8 cellular contexts compared by ENCODE assay signal in the genomic region with DNA sequence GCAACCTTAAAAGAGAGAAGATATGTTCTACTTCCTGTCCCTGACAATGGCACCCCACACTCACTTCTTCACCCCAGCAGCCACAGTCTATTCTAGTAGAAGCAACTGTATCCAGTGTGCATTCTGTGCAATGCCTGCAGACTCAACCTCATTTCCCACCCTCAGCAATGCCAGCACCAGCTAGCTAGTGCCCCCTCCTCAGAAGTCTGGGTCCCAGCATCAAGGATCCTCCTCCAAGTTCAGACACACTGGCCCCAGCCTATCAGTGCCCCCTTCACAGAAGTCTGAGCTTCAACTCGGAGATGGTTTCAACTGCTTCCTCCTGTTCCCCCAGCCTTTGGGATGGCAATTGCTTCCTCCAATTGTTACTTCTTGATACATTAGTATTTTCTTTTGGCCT.
"Had no signal": no experiment of that assay in that cellular context is flagged by ENCODE, and none has a peak within 500 bp of the region (broad histone marks: within the 10 kb centered on the region; RNA-seq: fewer than 3 reads in every experiment).

No MANE protein-coding gene starts in this region.

- H3K36me3 Mint-ChIP-seq: IgD-negative memory B cell had no signal

- H3K27ac Mint-ChIP-seq: HFFc6 had no signal

- H3K4me3 ChIP-seq: GM23248, HAP-1 had no signal

- H2AFZ ChIP-seq: GM23248 had no signal

- H3K36me3 ChIP-seq: HAP-1 had no signal

- H3K4me1 ChIP-seq: HAP-1 had no signal

- DNase-seq: GM23248, GOT3, H7, HFFc6 had no signal

- H3K9ac ChIP-seq: GM23248 had no signal

- FAIRE-seq: HepG2 had no signal

- H3K9me3 ChIP-seq: HAP-1 had no signal

- H3K27ac ChIP-seq: GM23248, HL-60 had no signal

- H3K4me1 Mint-ChIP-seq: IgD-negative memory B cell had no signal

- H3K4me3 Mint-ChIP-seq: HFFc6, IgD-negative memory B cell had no signal
